1 cellular context compared by ENCODE assay signal in genomic region chr9:34623386-34624235, GRCh38.
TF ChIP-seq lines count a peak whose summit lies in the region.

No MANE protein-coding gene starts in this region.

TF ChIP-seq in IMR-90, 13 proteins besides CTCF, POLR2A, EP300 and RAD21:
- TF ChIP-seq NFE2L2 (IDR thresholded peaks at IDR 0.05; ENCODE audit: low read depth, low read length) (no peak), CEBPB (IDR thresholded peaks at IDR 0.05; ENCODE audit: low read depth, low read length) (no peak), SMC3 (IDR thresholded peaks at IDR 0.05; ENCODE audit: low read depth, low read length) (no peak), USF2 (IDR thresholded peaks at IDR 0.05; ENCODE audit: low read depth, low read length) (no peak), MAFK (IDR thresholded peaks at IDR 0.05; ENCODE audit: low read depth, low read length) (no peak), RFX5 (IDR thresholded peaks at IDR 0.05; ENCODE audit: low read depth, low read length) (no peak), MAZ (IDR thresholded peaks at IDR 0.05; ENCODE audit: borderline replicate concordance, low read depth, low read length) (no peak), MXI1 (IDR thresholded peaks at IDR 0.05; ENCODE audit: borderline replicate concordance, low read depth, low read length) (no peak), ELK1 (IDR thresholded peaks at IDR 0.05; ENCODE audit: borderline replicate concordance, low read depth, low read length) (no peak), RCOR1 (IDR thresholded peaks at IDR 0.05; ENCODE audit: insufficient replicate concordance, low read length) (no peak), CHD1 (IDR thresholded peaks at IDR 0.05; ENCODE audit: low read depth, low read length) (no peak), FOS (IDR thresholded peaks at IDR 0.05; ENCODE audit: low read depth, low read length) (no peak), BHLHE40 (IDR thresholded peaks at IDR 0.05; ENCODE audit: low read depth, low read length) (no peak)
